ENCODE assay signal across 15 cellular contexts in the genomic region with DNA sequence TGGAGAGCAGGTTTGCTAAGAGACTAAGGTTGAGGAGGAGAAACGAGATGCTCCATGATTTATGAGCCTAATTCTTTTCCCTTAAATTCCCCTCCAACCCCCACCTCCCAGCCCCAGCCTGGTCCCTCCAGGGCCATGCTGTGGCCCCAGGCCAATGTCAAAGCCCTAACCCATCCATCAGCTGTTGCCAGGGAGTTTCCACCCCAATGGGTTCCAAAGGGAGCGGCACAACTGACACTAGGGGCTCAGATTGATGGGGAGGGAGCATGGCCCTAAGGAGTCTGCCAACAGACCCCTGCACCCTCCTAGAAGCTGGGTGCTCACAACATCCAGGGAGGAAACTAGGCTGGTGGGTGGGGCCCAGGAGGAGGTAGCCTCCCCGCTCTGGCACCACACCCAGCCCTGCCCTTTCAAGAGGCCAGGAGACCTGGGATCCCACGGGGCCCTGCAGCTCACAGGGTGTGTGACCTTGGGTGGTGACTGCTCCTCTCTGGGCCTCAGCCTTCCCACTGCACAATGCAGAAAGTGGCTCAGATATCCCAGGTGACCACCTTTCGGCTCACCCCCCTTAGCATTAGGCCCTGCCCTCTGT. TPM values are rescaled to one million over a fixed set of nuclear protein-coding genes. Genes with fewer than 3 reads are reported as not detected.
DNase-seq lines count a peak whose midpoint lies in the region; ATAC-seq and TF ChIP-seq lines count a peak whose summit lies in the region.
"Had no signal": no experiment of that assay in that cellular context is flagged by ENCODE, and none has a peak within 500 bp of the region (broad histone marks: within the 10 kb centered on the region; RNA-seq: fewer than 3 reads in every experiment).

No MANE protein-coding gene starts in this region.

- DNase-seq in RWPE2 (ENCODE audit: low spot score): no peak
- no peak for DNase-seq in endodermal cell
- DNase-seq in mucosa of descending colon: peak; percentile 73 to 76 (median 75)
- DNase-seq in testis: no peak
- DNase-seq in HEK293T (ENCODE audit: extremely low spot score): no peak
- no peak for DNase-seq in lower leg skin (ENCODE audit: low spot score in 2 of 2)
- DNase-seq in posterior vena cava (ENCODE audit: low spot score): no peak
- DNase-seq: activated T-cell treated with anti-CD3 and anti-CD28 coated beads for 4 hours; amygdala; CD8-positive, alpha-beta memory T cell; hippocampal formation; KG1; NCI-H146; NCI-H82 had no signal

- H3K9ac ChIP-seq in endodermal cell (ENCODE audit: extremely low read depth, low read length, poor library complexity, severe bottlenecking): no peak overlapping the region

- H3K27ac ChIP-seq in RWPE2 (ENCODE audit: poor library complexity, severe bottlenecking) (peak overlapping the region; percentile 52), endodermal cell (ENCODE audit: low read depth, low read length) (peak overlapping the region; percentile 63), testis (peak overlapping the region; percentile 77 to 78)

- H3K36me3 Mint-ChIP-seq in endodermal cell (ENCODE audit: low read depth): no peaks in the 10 kb centered on the region

- POLR2A ChIA-PET in HEK293T (lab: Yijun Ruan, JAX): interaction anchor here (1.4 to 1.5 kb wide), 2 partner anchors 15 to 16 kb away, joined by 3 to 5 read pairs; no protein-coding TSS in a partner anchor

- no peak overlapping the region for H3K27ac Mint-ChIP-seq in endodermal cell

- H3K4me3 ChIP-seq in RWPE2 (ENCODE audit: severe bottlenecking) (no peak overlapping the region), endodermal cell (ENCODE audit: low read length) (no peak overlapping the region), mucosa of descending colon (no peak overlapping the region), testis (no peak overlapping the region), lower leg skin (ENCODE audit: low read depth, poor library complexity, severe bottlenecking) (no peak overlapping the region)

- TF ChIP-seq CTCF in RWPE2 (IDR thresholded peaks at IDR 0.05; ENCODE audit: poor library complexity, severe bottlenecking) (no peak), endodermal cell (conservative IDR thresholded peaks at IDR 0.05) (no peak), mucosa of descending colon (IDR thresholded peaks at IDR 0.05) (no peak), testis (IDR thresholded peaks at IDR 0.05) (no peak), lower leg skin (IDR thresholded peaks at IDR 0.05) (no peak)

- H3K9me3 ChIP-seq in RWPE2 (ENCODE audit: severe bottlenecking) (no peaks in the 10 kb centered on the region), endodermal cell (ENCODE audit: control insufficient read depth, low read length) (no peaks in the 10 kb centered on the region), mucosa of descending colon (no peaks in the 10 kb centered on the region), testis (no peaks in the 10 kb centered on the region)

- no peak for ATAC-seq in RWPE2 (ENCODE audit: low read depth)
- ATAC-seq in mucosa of descending colon: peak; percentile 89
- ATAC-seq in HG02763 (IDR thresholded peaks at IDR 0.05; ENCODE audit: unreplicated experiment): no peak

- CTCF ChIA-PET in HEK293T (lab: Yijun Ruan, JAX): interaction anchor here (0.9 to 1.0 kb wide), 2 partner anchors 20 to 21 kb away, joined by 3 read pairs; no protein-coding TSS in a partner anchor

- intact Hi-C loops in mucosa of descending colon (cut with DNase I, micrococcal nuclease) (no loop called here), testis (cut with DNase I; ENCODE audit: low total_unique reads) (no loop called here), lower leg skin (cut with DNase I; ENCODE audit: low total_unique reads) (no loop called here), posterior vena cava (cut with DNase I) (no loop called here)

- no peaks in the 10 kb centered on the region for H3K9me3 Mint-ChIP-seq in endodermal cell
- H3K9me3 Mint-ChIP-seq: CD8-positive, alpha-beta memory T cell had no signal

- WGBS in endodermal cell (ENCODE audit: insufficient coverage in 1 of 2, insufficient read length in 1 of 2), 2 experiments: 90 to 92% methylated on average over 3 to 5 of the region's 5 CpGs
- 39 to 50% methylated on average over 2 to 5 of the region's 5 CpGs for WGBS in testis, 2 donors
- 33 to 35% methylated on average over 5 of the region's 5 CpGs for WGBS in lower leg skin, 2 donors

- TF ChIP-seq POLR2A in testis (IDR thresholded peaks at IDR 0.05): no peak
- no peak for TF ChIP-seq POLR2A in lower leg skin (IDR thresholded peaks at IDR 0.05)

- peaks cover 40% of the 10 kb centered on the region for H3K4me1 ChIP-seq in RWPE2 (ENCODE audit: insufficient read depth, poor library complexity, severe bottlenecking)
- H3K4me1 ChIP-seq in endodermal cell (ENCODE audit: control insufficient read depth, insufficient read depth, low read length): peaks cover 17% of the 10 kb centered on the region
- peaks cover 12% of the 10 kb centered on the region for H3K4me1 ChIP-seq in mucosa of descending colon (ENCODE audit: low read depth)
- peaks cover 86% of the 10 kb centered on the region for H3K4me1 ChIP-seq in testis

- H3K36me3 ChIP-seq in RWPE2 (ENCODE audit: low read depth) (peaks cover 21% of the 10 kb centered on the region), endodermal cell (ENCODE audit: control insufficient read depth, insufficient read depth, low read length) (peaks cover 5% of the 10 kb centered on the region), mucosa of descending colon (ENCODE audit: low read depth) (no peaks in the 10 kb centered on the region), testis (ENCODE audit: low read depth, missing control alignments) (no peaks in the 10 kb centered on the region)

- no peaks in the 10 kb centered on the region for H3K27me3 Mint-ChIP-seq in endodermal cell (ENCODE audit: insufficient read depth)
- H3K27me3 Mint-ChIP-seq: CD8-positive, alpha-beta memory T cell had no signal

- H3K27me3 ChIP-seq in RWPE2 (ENCODE audit: insufficient read depth, poor library complexity, severe bottlenecking): no peaks in the 10 kb centered on the region
- no peaks in the 10 kb centered on the region for H3K27me3 ChIP-seq in endodermal cell (ENCODE audit: control insufficient read depth, insufficient read depth, low read length, poor library complexity, severe bottlenecking)
- H3K27me3 ChIP-seq in testis: no peaks in the 10 kb centered on the region

- H3K4me1 Mint-ChIP-seq in endodermal cell: peaks cover 14% of the 10 kb centered on the region
- H3K4me1 Mint-ChIP-seq: CD8-positive, alpha-beta memory T cell had no signal

- H3K4me3 Mint-ChIP-seq in endodermal cell: no peak overlapping the region
- H3K4me3 Mint-ChIP-seq: CD8-positive, alpha-beta memory T cell had no signal

TF ChIP-seq in HEK293T, 16 proteins besides CTCF, POLR2A, EP300 and RAD21:
- no peak for TF ChIP-seq FOXA1 (IDR thresholded peaks at IDR 0.05)
- no peak for TF ChIP-seq HDGF (IDR thresholded peaks at IDR 0.05; ENCODE audit: borderline replicate concordance)
- no peak for TF ChIP-seq L3MBTL2 (conservative IDR thresholded peaks at IDR 0.05)
- no peak for TF ChIP-seq FOXK2 (IDR thresholded peaks at IDR 0.05)
- TF ChIP-seq, protein P1, sequence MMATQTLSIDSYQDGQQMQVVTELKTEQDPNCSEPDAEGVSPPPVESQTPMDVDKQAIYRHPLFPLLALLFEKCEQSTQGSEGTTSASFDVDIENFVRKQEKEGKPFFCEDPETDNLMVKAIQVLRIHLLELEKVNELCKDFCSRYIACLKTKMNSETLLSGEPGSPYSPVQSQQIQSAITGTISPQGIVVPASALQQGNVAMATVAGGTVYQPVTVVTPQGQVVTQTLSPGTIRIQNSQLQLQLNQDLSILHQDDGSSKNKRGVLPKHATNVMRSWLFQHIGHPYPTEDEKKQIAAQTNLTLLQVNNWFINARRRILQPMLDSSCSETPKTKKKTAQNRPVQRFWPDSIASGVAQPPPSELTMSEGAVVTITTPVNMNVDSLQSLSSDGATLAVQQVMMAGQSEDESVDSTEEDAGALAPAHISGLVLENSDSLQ (IDR thresholded peaks at IDR 0.05): no peak
- TF ChIP-seq BHLHE40 (IDR thresholded peaks at IDR 0.05; ENCODE audit: borderline replicate concordance): no peak
- no peak for TF ChIP-seq ELF4 (IDR thresholded peaks at IDR 0.05)
- TF ChIP-seq LEF1 (IDR thresholded peaks at IDR 0.05; ENCODE audit: borderline replicate concordance): no peak
- no peak for TF ChIP-seq NFRKB (IDR thresholded peaks at IDR 0.05)
- TF ChIP-seq SP1 (IDR thresholded peaks at IDR 0.05): no peak

RNA-seq across cellular contexts. Expression of a gene that starts 12.9 kb away (rescaled TPM):
- 10 to 100 TPM; 39.3 to 41.2 TPM for total RNA-seq in endodermal cell
- 52.1 TPM for polyA plus RNA-seq in endodermal cell (2013, experiment 1 of 2)
- 50.1 TPM for polyA plus RNA-seq in endodermal cell (2013, experiment 2 of 2)
- 10 to 100 TPM; 13.7 to 58.6 (median 18.7) TPM for total RNA-seq in mucosa of descending colon
- total RNA-seq in testis: 10 to 100 TPM; 73.7 to 86.8 TPM
- 32.5 TPM for polyA plus RNA-seq in testis (ENCODE audit: insufficient read depth, low read depth, low replicate concordance)
- 10 to 100 TPM; 37.7 to 63.0 (median 52.5) TPM for total RNA-seq in lower leg skin
- 10 to 100 TPM; 54.5 to 58.3 TPM for total RNA-seq in posterior vena cava

RNA-seq across cellular contexts. Expression of a gene that starts 44.0 kb away (rescaled TPM):
- total RNA-seq in endodermal cell: not detected
- polyA plus RNA-seq in endodermal cell (2013, experiment 1 of 2): 0.14 TPM
- not detected for polyA plus RNA-seq in endodermal cell (2013, experiment 2 of 2)
- 1 to 10 TPM; 2.3 to 5.7 (median 5.3) TPM for total RNA-seq in mucosa of descending colon
- total RNA-seq in testis: 10 to 100 TPM in 1 of 2 donors, 1 to 10 TPM in 1; 10.0 to 10.2 TPM
- polyA plus RNA-seq in testis (ENCODE audit: insufficient read depth, low read depth, low replicate concordance): 5.2 TPM
- total RNA-seq in lower leg skin: 1 to 10 TPM; 4.3 to 9.8 (median 5.2) TPM
- 10 to 100 TPM; 21.9 to 22.5 TPM for total RNA-seq in posterior vena cava

Comparison
In these comparisons a context has a peak if more than half of its experiments do, and no peak if none do; other contexts are left out.
1. DNase-seq: peak in mucosa of descending colon (3 of 3); none in RWPE2 (single experiment), endodermal cell (single experiment), testis (single experiment), HEK293T (single experiment), lower leg skin (0 of 2) and posterior vena cava (single experiment).
2. Peak in every context shown above with its lines, with median percentiles within 50 percentile points of each other: H3K27ac ChIP-seq.